In genomic region chr19:33406521-33407139, GRCh38 we compare ENCODE assay signal across 8 cellular contexts. TPM values are rescaled to one million over a fixed set of nuclear protein-coding genes. Genes with fewer than 3 reads are reported as not detected.
A peak's percentile ranks its signal among the peaks of the same experiment; 100 is the strongest.
DNase-seq lines count a peak whose midpoint lies in the region; ATAC-seq and TF ChIP-seq lines count a peak whose summit lies in the region.

No MANE protein-coding gene starts in this region.

- no peak for TF ChIP-seq EP300 in Ishikawa (IDR thresholded peaks at IDR 0.05; ENCODE audit: borderline replicate concordance)

- H3K36me3 Mint-ChIP-seq in activated naive CD4-positive, alpha-beta T cell treated with anti-CD3 and anti-CD28 coated beads, Interleukin-2, amount 10 ng/mL, durations not matched to agents 7 days and 5 days = no peaks in the 10 kb centered on the region

- H3K27ac Mint-ChIP-seq in activated naive CD4-positive, alpha-beta T cell treated with anti-CD3 and anti-CD28 coated beads, Interleukin-2, amount 10 ng/mL, durations not matched to agents 7 days and 5 days = no peak overlapping the region

- ATAC-seq in SK-N-SH treated with all-trans-retinoic acid at 6 μM for 48 hours = peak; percentile 88
- peak; percentile 73 for ATAC-seq in Right ventricle myocardium inferior
- ATAC-seq in HG02571 (IDR thresholded peaks at IDR 0.05; ENCODE audit: unreplicated experiment) = no peak
- ATAC-seq in GM21515 (IDR thresholded peaks at IDR 0.05; ENCODE audit: unreplicated experiment) = no peak

- H3K9me3 Mint-ChIP-seq in activated naive CD4-positive, alpha-beta T cell treated with anti-CD3 and anti-CD28 coated beads, Interleukin-2, amount 10 ng/mL, durations not matched to agents 7 days and 5 days = no peaks in the 10 kb centered on the region

- peak; percentile 70 for DNase-seq in Daoy (ENCODE audit: low read depth)
- peak; percentile 82 for DNase-seq in activated naive CD4-positive, alpha-beta T cell treated with anti-CD3 and anti-CD28 coated beads, Interleukin-2, amount 10 ng/mL, durations not matched to agents 7 days and 5 days
- DNase-seq in Right ventricle myocardium inferior (ENCODE audit: missing footprints) = peak; percentile 81
- peak; percentile 11 for DNase-seq in renal cortical epithelial cell (ENCODE audit: low read depth)

- intact Hi-C loops in Right ventricle myocardium inferior (cut with DNase I) = loop anchor here (1.0 to 10.0 kb wide), 3 partner anchors 104 to 262 kb away; partner anchors contain the start of gene CEBPA

- no peaks in the 10 kb centered on the region for H3K4me1 Mint-ChIP-seq in activated naive CD4-positive, alpha-beta T cell treated with anti-CD3 and anti-CD28 coated beads, Interleukin-2, amount 10 ng/mL, durations not matched to agents 7 days and 5 days

- peak; percentile 94 for TF ChIP-seq RAD21 in Ishikawa (IDR thresholded peaks at IDR 0.05; ENCODE audit: low read depth)

- H3K4me3 Mint-ChIP-seq in activated naive CD4-positive, alpha-beta T cell treated with anti-CD3 and anti-CD28 coated beads, Interleukin-2, amount 10 ng/mL, durations not matched to agents 7 days and 5 days = no peak overlapping the region

- CTCF ChIA-PET in activated naive CD4-positive, alpha-beta T cell treated with anti-CD3 and anti-CD28 coated beads, Interleukin-2, amount 10 ng/mL, durations not matched to agents 7 days and 5 days (lab: Charles Lee) = interaction anchor here (0.7 to 5.0 kb wide), 12 partner anchors 9 to 282 kb away, joined by 3 to 43 read pairs (median 4); no protein-coding TSS in a partner anchor

- no peaks in the 10 kb centered on the region for H3K27me3 Mint-ChIP-seq in activated naive CD4-positive, alpha-beta T cell treated with anti-CD3 and anti-CD28 coated beads, Interleukin-2, amount 10 ng/mL, durations not matched to agents 7 days and 5 days

TF ChIP-seq in Ishikawa, 13 proteins besides CTCF, POLR2A, EP300 and RAD21:
- TF ChIP-seq ZBTB7A (IDR thresholded peaks at IDR 0.05; ENCODE audit: low read depth) (0 out of 2 replicates have a peak, but pooled peaks have one; percentile 37), TEAD4 (IDR thresholded peaks at IDR 0.05) (no peak)

TF ChIP-seq in SK-N-SH treated with all-trans-retinoic acid at 6 μM for 48 hours, 23 proteins besides CTCF, POLR2A, EP300 and RAD21:
- TF ChIP-seq ISL1 (CRISPR knock-in tag; IDR thresholded peaks at IDR 0.05) = no peak
- no peak for TF ChIP-seq GLIS3 (CRISPR knock-in tag; IDR thresholded peaks at IDR 0.05)
- no peak for TF ChIP-seq ZFP3 (CRISPR knock-in tag; IDR thresholded peaks at IDR 0.05)
- TF ChIP-seq ZNF565 (CRISPR knock-in tag; conservative IDR thresholded peaks at IDR 0.05; ENCODE audit: low read depth) = no peak
- no peak for TF ChIP-seq CREB5 (CRISPR knock-in tag; IDR thresholded peaks at IDR 0.05; ENCODE audit: low read depth)
- no peak for TF ChIP-seq BACH2 (CRISPR knock-in tag; IDR thresholded peaks at IDR 0.05; ENCODE audit: borderline replicate concordance)
- TF ChIP-seq RARB (CRISPR knock-in tag; IDR thresholded peaks at IDR 0.05) = no peak
- TF ChIP-seq ESRRG (CRISPR knock-in tag; IDR thresholded peaks at IDR 0.05) = no peak
- TF ChIP-seq ARNTL (CRISPR knock-in tag; IDR thresholded peaks at IDR 0.05; ENCODE audit: borderline replicate concordance, low read depth) = no peak
- TF ChIP-seq SNAI2 (CRISPR knock-in tag; IDR thresholded peaks at IDR 0.05) = no peak
- TF ChIP-seq CSRNP3 (CRISPR knock-in tag; IDR thresholded peaks at IDR 0.05) = no peak
- no peak for TF ChIP-seq ZNF8 (CRISPR knock-in tag; IDR thresholded peaks at IDR 0.05)
- TF ChIP-seq ZNF70 (CRISPR knock-in tag; IDR thresholded peaks at IDR 0.05) = no peak
- no peak for TF ChIP-seq TOX (CRISPR knock-in tag; IDR thresholded peaks at IDR 0.05; ENCODE audit: borderline replicate concordance)
- TF ChIP-seq PPARA (CRISPR knock-in tag; IDR thresholded peaks at IDR 0.05; ENCODE audit: borderline replicate concordance) = no peak
- no peak for TF ChIP-seq POU6F1 (CRISPR knock-in tag; IDR thresholded peaks at IDR 0.05; ENCODE audit: borderline replicate concordance, low read depth)
TF ChIP-seq in SK-N-SH treated with all-trans-retinoic acid at 6 μM for 48 hours: peak in this region for 0.

RNA-seq across cellular contexts. Expression of gene CEBPG, which starts 33.1 kb away (rescaled TPM):
- 35.4 and 40.0 TPM in 2 replicates for total RNA-seq in Daoy (2014; rRNA removed; shearing (Covaris generic))
- total RNA-seq in Right ventricle myocardium inferior = 17.5 TPM
- total RNA-seq in renal cortical epithelial cell = 28.0 and 28.4 TPM in 2 replicates

Comparison
In these comparisons a context has a peak if more than half of its experiments do, and no peak if none do; other contexts are left out.
1. DNase-seq: peak in every context shown above with its lines; median percentile 82 in activated naive CD4-positive, alpha-beta T cell treated with anti-CD3 and anti-CD28 coated beads, Interleukin-2, amount 10 ng/mL, durations not matched to agents 7 days and 5 days; 81 in Right ventricle myocardium inferior; 70 in Daoy; 11 in renal cortical epithelial cell.
2. ATAC-seq: peak in SK-N-SH treated with all-trans-retinoic acid at 6 μM for 48 hours (single experiment) and Right ventricle myocardium inferior (single experiment); none in HG02571 (single experiment) and GM21515 (single experiment).